16 cellular contexts compared by ENCODE assay signal in genomic region chr4:147717878-147718277, GRCh38. TPM values are rescaled to one million over a fixed set of nuclear protein-coding genes. Genes with fewer than 3 reads are reported as not detected.
DNase-seq lines count a peak whose midpoint lies in the region; ATAC-seq and TF ChIP-seq lines count a peak whose summit lies in the region.
"Had no signal": no experiment of that assay in that cellular context is flagged by ENCODE, and none has a peak within 500 bp of the region (broad histone marks: within the 10 kb centered on the region; RNA-seq: fewer than 3 reads in every experiment).

No MANE protein-coding gene starts in this region.

- no peaks in the 10 kb centered on the region for H3K4me1 Mint-ChIP-seq in WTC11
- H3K4me1 Mint-ChIP-seq: activated B cell treated with CpG ODN at 0.5 μM for 24 hours had no signal

- TF ChIP-seq CTCF in A673 (conservative IDR thresholded peaks at IDR 0.05; ENCODE audit: low read depth, low read length) (no peak), WTC11 (IDR thresholded peaks at IDR 0.05) (no peak)

- no peaks in the 10 kb centered on the region for H3K27me3 Mint-ChIP-seq in WTC11 (ENCODE audit: low read depth)
- H3K27me3 Mint-ChIP-seq: type B pancreatic cell had no signal

- H3K27ac Mint-ChIP-seq in WTC11: no peak overlapping the region
- H3K27ac Mint-ChIP-seq: activated B cell treated with CpG ODN at 0.5 μM for 24 hours, type B pancreatic cell had no signal

- POLR2A ChIA-PET in A673 (lab: Charles Lee; ENCODE audit: low non-redundant PET) (no interaction called here), WTC11 (lab: Charles Lee) (no interaction called here)

- CTCF ChIA-PET in A673 (lab: Charles Lee) (no interaction called here), WTC11 (lab: Charles Lee) (interaction anchor here (2.2 kb wide), 1 partner anchor 149 kb away, joined by 9 read pairs; no protein-coding TSS in a partner anchor)

- BruUV-seq in A673 (replicated peaks; lab: Mats Ljungman, UMichigan): no TSS peak

- no peaks in the 10 kb centered on the region for H3K27me3 ChIP-seq in A673 (replicated peaks; ENCODE audit: insufficient read depth, low read depth, low read length, poor library complexity)
- H3K27me3 ChIP-seq: gastroesophageal sphincter had no signal

- no peaks in the 10 kb centered on the region for H3K36me3 Mint-ChIP-seq in WTC11
- H3K36me3 Mint-ChIP-seq: type B pancreatic cell had no signal

- peak; percentile 80 for ATAC-seq in GM21737 (IDR thresholded peaks at IDR 0.05; ENCODE audit: unreplicated experiment)
- ATAC-seq in HG03159 (IDR thresholded peaks at IDR 0.05; ENCODE audit: unreplicated experiment): peak; percentile 88
- no peak for ATAC-seq in WTC11
- ATAC-seq: gastroesophageal sphincter had no signal

- H3K4me3 ChIP-seq in A673 (ENCODE audit: low read depth, low read length, poor library complexity, severe bottlenecking): no peak overlapping the region
- H3K4me3 ChIP-seq: gastroesophageal sphincter, HAP-1 had no signal

- H3K9me3 ChIP-seq in A673 (ENCODE audit: low read depth, low read length, poor library complexity, severe bottlenecking): no peaks in the 10 kb centered on the region
- H3K9me3 ChIP-seq: gastroesophageal sphincter, HAP-1 had no signal

- intact Hi-C loops in A673 (cut with micrococcal nuclease; ENCODE audit: unreplicated experiment): no loop called here

- DNase-seq in NOMO-1 treated with DMSO at 0.1 percent for 48 hours (lab: John Stamatoyannopoulos, UW; ENCODE audit: unreplicated experiment) (peak; percentile 55), NOMO-1 treated with dmso at 0.1 percent for 144 hours (lab: John Stamatoyannopoulos, UW; ENCODE audit: unreplicated experiment) (no peak), amniotic epithelial cell (ENCODE audit: low read depth) (peak; percentile 12), A673 (ENCODE audit: low spot score) (no peak), WTC11 (ENCODE audit: low spot score) (no peak)
- DNase-seq in activated CD4-positive, alpha-beta T cell treated with anti-CD3 and anti-CD28 coated beads for 48 hours: no peak
- DNase-seq: activated B cell treated with CpG ODN at 0.5 μM for 24 hours, activated gamma-delta T cell treated with Interleukin-2 at 50 U/mL for 16 hours, cortex of kidney, DMS79, NCI-H1092 had no signal

- H3K36me3 ChIP-seq in A673 (ENCODE audit: insufficient read depth, low read length, poor library complexity, severe bottlenecking): no peaks in the 10 kb centered on the region
- H3K36me3 ChIP-seq: gastroesophageal sphincter, HAP-1 had no signal

- H3K9me3 Mint-ChIP-seq in WTC11: no peaks in the 10 kb centered on the region
- H3K9me3 Mint-ChIP-seq: activated B cell treated with CpG ODN at 0.5 μM for 24 hours, type B pancreatic cell had no signal

- no peaks in the 10 kb centered on the region for H3K4me1 ChIP-seq in A673 (ENCODE audit: insufficient read depth, low read length, poor library complexity, severe bottlenecking)

- H3K27ac ChIP-seq in A673 (ENCODE audit: low read depth, low read length, poor library complexity, severe bottlenecking): no peak overlapping the region
- H3K27ac ChIP-seq: gastroesophageal sphincter had no signal

- no peak overlapping the region for H3K4me3 Mint-ChIP-seq in WTC11
- H3K4me3 Mint-ChIP-seq: activated B cell treated with CpG ODN at 0.5 μM for 24 hours, type B pancreatic cell had no signal

TF ChIP-seq in WTC11, 78 proteins besides CTCF, POLR2A, EP300 and RAD21:
- TF ChIP-seq FOXP4 (CRISPR knock-in tag; IDR thresholded peaks at IDR 0.05): no peak
- no peak for TF ChIP-seq IRF2 (CRISPR knock-in tag; IDR thresholded peaks at IDR 0.05; ENCODE audit: borderline replicate concordance, low read depth)
- TF ChIP-seq CREM (CRISPR knock-in tag; IDR thresholded peaks at IDR 0.05): no peak
- no peak for TF ChIP-seq ZNF423 (CRISPR knock-in tag; IDR thresholded peaks at IDR 0.05)
- no peak for TF ChIP-seq OVOL2 (CRISPR knock-in tag; IDR thresholded peaks at IDR 0.05; ENCODE audit: borderline replicate concordance)
- no peak for TF ChIP-seq NR1H2 (CRISPR knock-in tag; IDR thresholded peaks at IDR 0.05)
- TF ChIP-seq CDX4 (CRISPR knock-in tag; IDR thresholded peaks at IDR 0.05; ENCODE audit: borderline replicate concordance): no peak

RNA-seq across cellular contexts. Expression of gene ARHGAP10, which starts 14.0 kb away (rescaled TPM):
- total RNA-seq in A673 (2021) (4.3 and 4.8 TPM in 2 replicates), WTC11 (2021) (7.1 to 9.6 TPM (median 8.0 TPM) in 3 replicates)

RNA-seq across cellular contexts. Expression of gene PRMT9, which starts 33.9 kb away (rescaled TPM):
- total RNA-seq in A673 (2021) (11.2 and 13.1 TPM in 2 replicates), WTC11 (2021) (9.5 to 11.4 TPM (median 10.4 TPM) in 3 replicates)

Comparison
In these comparisons a context has a peak if more than half of its experiments do, and no peak if none do; other contexts are left out.
1. DNase-seq: peak in NOMO-1 treated with DMSO at 0.1 percent for 48 hours (single experiment) and amniotic epithelial cell (single experiment); none in NOMO-1 treated with dmso at 0.1 percent for 144 hours (single experiment), activated CD4-positive, alpha-beta T cell treated with anti-CD3 and anti-CD28 coated beads for 48 hours (single experiment), A673 (single experiment) and WTC11 (single experiment).